ENCODE assay signal across 34 cellular contexts in genomic region chr21:44614961-44615391, GRCh38. TPM values are rescaled to one million over a fixed set of nuclear protein-coding genes. Genes with fewer than 3 reads are reported as not detected.
"Had no signal": no experiment of that assay in that cellular context is flagged by ENCODE, and none has a peak within 500 bp of the region (broad histone marks: within the 10 kb centered on the region; RNA-seq: fewer than 3 reads in every experiment).

No MANE protein-coding gene starts in this region.

- H3K4me3 Mint-ChIP-seq: activated CD4-positive, alpha-beta T cell treated with anti-CD3 and anti-CD28 coated beads, Interleukin-2, amount 10 ng/mL, durations not matched to agents 24 days and 14 days; activated CD8-positive, alpha-beta T cell treated with anti-CD3 and anti-CD28 coated beads for 36 hours; activated naive CD8-positive, alpha-beta T cell treated with anti-CD3 and anti-CD28 coated beads for 36 hours; activated T-cell treated with anti-CD3 and anti-CD28 coated beads, Interleukin-2, amount 50 U/mL, for 72 hours; activated T-helper 17 cell treated with anti-CD3 and anti-CD28 coated beads, Interleukin-2, amount 50 U/mL, for 72 hours; central memory CD8-positive, alpha-beta T cell; T-helper 1 cell treated with Interleukin-12 subunit alpha and Interleukin-12 subunit beta and Interleukin-4 antibody, amounts not matched to agents 30 μg/mL and 1 μg/mL, for 36 hours; T-helper 2 cell treated with Interferon-gamma antibody and Interleukin-4, amounts not matched to agents 5 μg/mL and 100 μg/mL, for 36 hours had no signal

- DNase-seq: activated CD4-positive, alpha-beta T cell treated with anti-CD3 and anti-CD28 coated beads, Interleukin-2, amount 10 ng/mL, durations not matched to agents 24 days and 14 days; activated CD4-positive, alpha-beta T cell treated with anti-CD3 and anti-CD28 coated beads, Interleukin-2, amount 50 U/mL, for 4 hours; activated CD8-positive, alpha-beta T cell treated with anti-CD3 and anti-CD28 coated beads for 36 hours; activated effector memory CD4-positive, alpha-beta T cell treated with anti-CD3 and anti-CD28 coated beads, Interleukin-2, amount 50 U/mL, for 16 hours; activated naive CD4-positive, alpha-beta T cell; activated naive CD4-positive, alpha-beta T cell treated with anti-CD3 and anti-CD28 coated beads, Interleukin-2, amount 50 U/mL, for 16 hours; activated naive CD8-positive, alpha-beta T cell treated with anti-CD3 and anti-CD28 coated beads for 36 hours; activated T-cell treated with anti-CD3 and anti-CD28 coated beads, Interleukin-2, amount 50 U/mL, for 1 hour; activated T-cell treated with anti-CD3 and anti-CD28 coated beads, Interleukin-2, amount 50 U/mL, for 72 hours; amniotic stem cell; aorta; brain microvascular endothelial cell; Kasumi-1; KG1; MG63; NCI-H1048; NCI-H1105 treated with DMSO at 0.1 percent for 48 hours; NCI-H1436; NCI-H1694 treated with DMSO at 0.1 percent for 48 hours; NCI-H2029; NCI-H446; NCI-H510A treated with DMSO at 0.1 percent for 48 hours; NCI-H526 treated with DMSO at 0.1 percent for 48 hours; NCI-H774; SHP77; SJCRH30 had no signal

- ATAC-seq: activated CD8-positive, alpha-beta T cell treated with anti-CD3 and anti-CD28 coated beads for 36 hours; activated T-cell treated with anti-CD3 and anti-CD28 coated beads, Interleukin-2, amount 50 U/mL, for 72 hours; activated T-helper 17 cell treated with anti-CD3 and anti-CD28 coated beads, Interleukin-2, amount 50 U/mL, for 72 hours; Panc1 had no signal

- H3K4me1 ChIP-seq: SJCRH30 had no signal

- H3K4me3 ChIP-seq: MG63, SJCRH30, SK-N-MC had no signal

- H3K27me3 Mint-ChIP-seq: activated CD4-positive, alpha-beta T cell treated with anti-CD3 and anti-CD28 coated beads, Interleukin-2, amount 10 ng/mL, durations not matched to agents 24 days and 14 days; activated CD8-positive, alpha-beta T cell treated with anti-CD3 and anti-CD28 coated beads for 36 hours; activated naive CD8-positive, alpha-beta T cell treated with anti-CD3 and anti-CD28 coated beads for 36 hours; activated T-helper 17 cell treated with anti-CD3 and anti-CD28 coated beads, Interleukin-2, amount 50 U/mL, for 72 hours; central memory CD8-positive, alpha-beta T cell had no signal

- H3K27me3 ChIP-seq: brain microvascular endothelial cell, SJCRH30 had no signal

- H3K27ac Mint-ChIP-seq: activated CD4-positive, alpha-beta T cell treated with anti-CD3 and anti-CD28 coated beads, Interleukin-2, amount 10 ng/mL, durations not matched to agents 24 days and 14 days; activated CD8-positive, alpha-beta T cell treated with anti-CD3 and anti-CD28 coated beads for 36 hours; activated naive CD8-positive, alpha-beta T cell treated with anti-CD3 and anti-CD28 coated beads for 36 hours; activated T-cell treated with anti-CD3 and anti-CD28 coated beads, Interleukin-2, amount 50 U/mL, for 72 hours; activated T-helper 17 cell treated with anti-CD3 and anti-CD28 coated beads, Interleukin-2, amount 50 U/mL, for 72 hours; T-helper 1 cell treated with Interleukin-12 subunit alpha and Interleukin-12 subunit beta and Interleukin-4 antibody, amounts not matched to agents 30 μg/mL and 1 μg/mL, for 36 hours; T-helper 2 cell treated with Interferon-gamma antibody and Interleukin-4, amounts not matched to agents 5 μg/mL and 100 μg/mL, for 36 hours had no signal

- H3K36me3 ChIP-seq: brain microvascular endothelial cell, MG63, SJCRH30 had no signal

- H3K27ac ChIP-seq: brain microvascular endothelial cell, SJCRH30, SK-N-MC had no signal

RNA-seq across cellular contexts. Expression of gene KRTAP10-8, which starts 3.1 kb away (rescaled TPM):
- total RNA-seq: activated CD4-positive, alpha-beta T cell treated with anti-CD3 and anti-CD28 coated beads, Interleukin-2, amount 10 ng/mL, durations not matched to agents 24 days and 14 days; activated CD8-positive, alpha-beta memory T cell treated with anti-CD3 and anti-CD28 coated beads for 36 hours; activated CD8-positive, alpha-beta T cell treated with anti-CD3 and anti-CD28 coated beads for 36 hours; activated naive CD8-positive, alpha-beta T cell treated with anti-CD3 and anti-CD28 coated beads for 36 hours; activated T-cell treated with anti-CD3 and anti-CD28 coated beads, Interleukin-2, amount 50 U/mL, for 72 hours; activated T-helper 17 cell treated with anti-CD3 and anti-CD28 coated beads, Interleukin-2, amount 50 U/mL, for 72 hours; aorta; RPMI7951; SJCRH30 had no signal

RNA-seq across cellular contexts. Expression of gene KRTAP10-9, which starts 11.9 kb away (rescaled TPM):
- total RNA-seq: activated CD4-positive, alpha-beta T cell treated with anti-CD3 and anti-CD28 coated beads, Interleukin-2, amount 10 ng/mL, durations not matched to agents 24 days and 14 days; activated CD8-positive, alpha-beta memory T cell treated with anti-CD3 and anti-CD28 coated beads for 36 hours; activated CD8-positive, alpha-beta T cell treated with anti-CD3 and anti-CD28 coated beads for 36 hours; activated naive CD8-positive, alpha-beta T cell treated with anti-CD3 and anti-CD28 coated beads for 36 hours; activated T-cell treated with anti-CD3 and anti-CD28 coated beads, Interleukin-2, amount 50 U/mL, for 72 hours; activated T-helper 17 cell treated with anti-CD3 and anti-CD28 coated beads, Interleukin-2, amount 50 U/mL, for 72 hours; aorta; RPMI7951; SJCRH30 had no signal

RNA-seq across cellular contexts. Expression of gene KRTAP10-7, which starts 14.6 kb away (rescaled TPM):
- total RNA-seq: activated CD4-positive, alpha-beta T cell treated with anti-CD3 and anti-CD28 coated beads, Interleukin-2, amount 10 ng/mL, durations not matched to agents 24 days and 14 days; activated CD8-positive, alpha-beta memory T cell treated with anti-CD3 and anti-CD28 coated beads for 36 hours; activated CD8-positive, alpha-beta T cell treated with anti-CD3 and anti-CD28 coated beads for 36 hours; activated naive CD8-positive, alpha-beta T cell treated with anti-CD3 and anti-CD28 coated beads for 36 hours; activated T-cell treated with anti-CD3 and anti-CD28 coated beads, Interleukin-2, amount 50 U/mL, for 72 hours; activated T-helper 17 cell treated with anti-CD3 and anti-CD28 coated beads, Interleukin-2, amount 50 U/mL, for 72 hours; aorta; RPMI7951; SJCRH30 had no signal

RNA-seq across cellular contexts. Expression of gene KRTAP10-10, which starts 22.2 kb away (rescaled TPM):
- total RNA-seq: activated CD4-positive, alpha-beta T cell treated with anti-CD3 and anti-CD28 coated beads, Interleukin-2, amount 10 ng/mL, durations not matched to agents 24 days and 14 days; activated CD8-positive, alpha-beta memory T cell treated with anti-CD3 and anti-CD28 coated beads for 36 hours; activated CD8-positive, alpha-beta T cell treated with anti-CD3 and anti-CD28 coated beads for 36 hours; activated naive CD8-positive, alpha-beta T cell treated with anti-CD3 and anti-CD28 coated beads for 36 hours; activated T-cell treated with anti-CD3 and anti-CD28 coated beads, Interleukin-2, amount 50 U/mL, for 72 hours; activated T-helper 17 cell treated with anti-CD3 and anti-CD28 coated beads, Interleukin-2, amount 50 U/mL, for 72 hours; aorta; RPMI7951; SJCRH30 had no signal

RNA-seq across cellular contexts. Expression of gene KRTAP10-6, which starts 22.7 kb away (rescaled TPM):
- total RNA-seq: activated CD4-positive, alpha-beta T cell treated with anti-CD3 and anti-CD28 coated beads, Interleukin-2, amount 10 ng/mL, durations not matched to agents 24 days and 14 days; activated CD8-positive, alpha-beta memory T cell treated with anti-CD3 and anti-CD28 coated beads for 36 hours; activated CD8-positive, alpha-beta T cell treated with anti-CD3 and anti-CD28 coated beads for 36 hours; activated naive CD8-positive, alpha-beta T cell treated with anti-CD3 and anti-CD28 coated beads for 36 hours; activated T-cell treated with anti-CD3 and anti-CD28 coated beads, Interleukin-2, amount 50 U/mL, for 72 hours; activated T-helper 17 cell treated with anti-CD3 and anti-CD28 coated beads, Interleukin-2, amount 50 U/mL, for 72 hours; aorta; RPMI7951; SJCRH30 had no signal
